11 cellular contexts compared by ENCODE assay signal in genomic region chr10:111208951-111209350, GRCh38.
"Had no signal": no experiment of that assay in that cellular context is flagged by ENCODE, and none has a peak within 500 bp of the region (broad histone marks: within the 10 kb centered on the region; RNA-seq: fewer than 3 reads in every experiment).

No MANE protein-coding gene starts in this region.

- FAIRE-seq: H1, H54 had no signal

- H3K4me2 ChIP-seq: GM23338 had no signal

- H3K27ac ChIP-seq: GM23248 had no signal

- H3K9me3 ChIP-seq: HAP-1 had no signal

- H3K36me3 ChIP-seq: HAP-1 had no signal

- H2AFZ ChIP-seq: GM23338 had no signal

- H3K27ac Mint-ChIP-seq: GM23338, H9, HFFc6 had no signal

- H3K4me3 ChIP-seq: GM23248, GM23338, HAP-1 had no signal

- H3K4me1 ChIP-seq: HAP-1 had no signal

- DNase-seq: GOT3, H7, H9, HCEC 1CT, HFFc6 had no signal

- H3K9ac ChIP-seq: GM23248 had no signal

- ATAC-seq: GM23338, HCT116 had no signal

- H3K4me3 Mint-ChIP-seq: GM23338, H9, HFFc6 had no signal

- H3K9me3 Mint-ChIP-seq: GM23338 had no signal
